13 cellular contexts compared by ENCODE assay signal in the genomic region with DNA sequence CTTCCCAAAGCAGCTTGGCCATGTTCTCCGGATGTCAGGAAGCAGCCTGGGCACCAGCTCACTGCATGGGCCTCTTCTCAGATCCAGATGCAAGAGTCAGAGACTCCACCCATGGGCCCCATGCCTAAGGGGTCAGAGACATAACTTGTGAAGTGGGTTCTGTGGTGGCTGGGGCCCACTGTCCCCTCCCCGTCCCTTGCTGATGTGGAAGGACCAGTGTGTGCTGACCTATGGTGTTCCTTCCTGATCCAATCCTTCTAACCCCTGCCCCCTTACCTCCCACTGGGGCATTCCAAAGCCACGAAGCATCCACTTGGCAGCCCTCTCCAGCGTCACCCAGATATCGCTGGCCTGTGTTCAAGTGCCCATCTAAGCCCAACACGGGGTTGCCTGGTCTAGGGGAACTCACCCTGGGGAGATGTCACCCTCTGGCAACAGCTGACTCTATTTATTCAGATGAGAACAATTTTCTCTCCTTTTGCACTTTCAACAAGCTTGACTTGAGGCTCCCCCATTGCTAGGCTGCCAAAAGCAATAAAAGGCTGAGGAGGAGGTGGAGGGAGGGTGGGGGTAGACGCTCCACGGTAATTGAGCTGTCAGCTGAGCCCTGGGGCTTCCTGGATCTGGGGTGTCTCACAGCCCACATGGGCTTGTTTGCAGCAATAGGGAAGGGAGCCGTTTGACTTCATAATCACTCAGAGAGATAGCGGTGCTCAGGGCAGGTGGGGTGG.
A peak's percentile ranks its signal among the peaks of the same experiment; 100 is the strongest.
DNase-seq lines count a peak whose midpoint lies in the region; ATAC-seq and TF ChIP-seq lines count a peak whose summit lies in the region.
"Had no signal": no experiment of that assay in that cellular context is flagged by ENCODE, and none has a peak within 500 bp of the region (broad histone marks: within the 10 kb centered on the region; RNA-seq: fewer than 3 reads in every experiment).

No MANE protein-coding gene starts in this region.

- DNase-seq in AG20443 (ENCODE audit: low spot score), result peak; percentile 49
- no peak for DNase-seq in RWPE1 (ENCODE audit: low spot score)
- peak; percentile 39 for DNase-seq in glomerular visceral epithelial cell (ENCODE audit: extremely low spot score)
- DNase-seq in renal cortical epithelial cell (ENCODE audit: low read depth), result peak; percentile 18
- DNase-seq in T-helper 2 cell, result no peak
- no peak for DNase-seq in activated CD4-positive, CD25-positive, alpha-beta regulatory T cell (lab: John Stamatoyannopoulos, UW)
- no peak for DNase-seq in activated T-cell treated with anti-CD3 and anti-CD28 coated beads, Interleukin-2, amount 50 U/mL, for 4 hours
- DNase-seq: activated T-cell treated with anti-CD3 and anti-CD28 coated beads, Interleukin-2, amount 50 U/mL, for 1 hour; DND-41; NCI-H510A; upper lobe of left lung had no signal

- no peak overlapping the region for H3K4me3 Mint-ChIP-seq in activated T-cell treated with anti-CD3 and anti-CD28 coated beads, Interleukin-2, amount 50 U/mL, for 4 hours
- H3K4me3 Mint-ChIP-seq: WTC11 had no signal

- CTCF ChIA-PET in RWPE1 (lab: Yijun Ruan, JAX), result interaction anchor here (0.6 kb wide), 1 partner anchor 57 kb away, joined by 3 read pairs; no protein-coding TSS in a partner anchor

- POLR2A ChIA-PET in RWPE1 (lab: Yijun Ruan, JAX; ENCODE audit: low non-redundant PET), result no interaction called here

- no peak for ATAC-seq in GM21528 (IDR thresholded peaks at IDR 0.05; ENCODE audit: low FRiP score, unreplicated experiment)
- ATAC-seq in activated T-cell treated with anti-CD3 and anti-CD28 coated beads, Interleukin-2, amount 50 U/mL, for 4 hours, result no peak
- ATAC-seq: WTC11 had no signal

- H3K9me3 Mint-ChIP-seq in activated T-cell treated with anti-CD3 and anti-CD28 coated beads, Interleukin-2, amount 50 U/mL, for 4 hours, result no peaks in the 10 kb centered on the region
- H3K9me3 Mint-ChIP-seq: WTC11 had no signal

- no peak for TF ChIP-seq CTCF in RWPE1 (conservative IDR thresholded peaks at IDR 0.05; ENCODE audit: low read depth)

- H3K27me3 Mint-ChIP-seq in activated T-cell treated with anti-CD3 and anti-CD28 coated beads, Interleukin-2, amount 50 U/mL, for 4 hours (ENCODE audit: low read depth), result no peaks in the 10 kb centered on the region

- H3K36me3 Mint-ChIP-seq in activated T-cell treated with anti-CD3 and anti-CD28 coated beads, Interleukin-2, amount 50 U/mL, for 4 hours (ENCODE audit: insufficient read depth), result no peaks in the 10 kb centered on the region
- H3K36me3 Mint-ChIP-seq: WTC11 had no signal

- H3K27ac ChIP-seq in RWPE1, result peak overlapping the region; percentile 15; the same call in 1 of the 2 replicates

- no peaks in the 10 kb centered on the region for H3K4me1 Mint-ChIP-seq in activated T-cell treated with anti-CD3 and anti-CD28 coated beads, Interleukin-2, amount 50 U/mL, for 4 hours (ENCODE audit: low read depth)

Comparison
In these comparisons a context has a peak if more than half of its experiments do, and no peak if none do; other contexts are left out.
1. DNase-seq: peak in AG20443 (single experiment), glomerular visceral epithelial cell (single experiment) and renal cortical epithelial cell (single experiment); none in RWPE1 (single experiment), T-helper 2 cell (0 of 5), activated CD4-positive, CD25-positive, alpha-beta regulatory T cell (0 of 4) and activated T-cell treated with anti-CD3 and anti-CD28 coated beads, Interleukin-2, amount 50 U/mL, for 4 hours (single experiment).